In genomic region chr11:14499178-14499559, GRCh38 we compare ENCODE assay signal across 8 cellular contexts. TPM values are rescaled to one million over a fixed set of nuclear protein-coding genes. Genes with fewer than 3 reads are reported as not detected.
A peak's percentile ranks its signal among the peaks of the same experiment; 100 is the strongest.
DNase-seq lines count a peak whose midpoint lies in the region; ATAC-seq, FAIRE-seq and TF ChIP-seq lines count a peak whose summit lies in the region.

No MANE protein-coding gene starts in this region.

- CTCF ChIA-PET in K562 (lab: Yijun Ruan, JAX; ENCODE audit: low intra/inter-chr PET ratio): no interaction called here

- intact Hi-C loops in K562 (cut with micrococcal nuclease): no loop called here

- no peak for TF ChIP-seq POLR2A in K562 (conservative IDR thresholded peaks at IDR 0.05)

- DNase-seq in DMS53 (lab: John Stamatoyannopoulos, UW): peak; percentile 57
- DNase-seq in DMS53 treated with DMSO at 0.1 percent for 48 hours (lab: John Stamatoyannopoulos, UW; ENCODE audit: unreplicated experiment): no peak
- DNase-seq in SK-N-MC (ENCODE audit: low read depth, low spot score): no peak
- DNase-seq in K562 (ENCODE audit: extremely low read depth in 1 of 4, low spot score in 3 of 4): peak in 3 of 4 experiments; percentile 21 to 54 (median 53)
- no peak for DNase-seq in keratinocyte (ENCODE audit: low read depth, low spot score)
- peak; percentile 34 for DNase-seq in stimulated activated CD4-positive, alpha-beta T cell treated with anti-CD3 and anti-CD28 coated beads, Interleukin-1b, Interleukin-23, amount 100 ng/mL, for 48 hours
- DNase-seq in mucosa of gallbladder (ENCODE audit: low spot score): no peak

- TF ChIP-seq CTCF in K562 (IDR thresholded peaks at IDR 0.05 in 2 of 3, conservative IDR thresholded peaks at IDR 0.05 in 1 of 3; ENCODE audit: insufficient read depth in 2 of 3, low read depth in 1 of 3, low read length in 3 of 3): no peak
- TF ChIP-seq CTCF in keratinocyte (optimal IDR thresholded peaks at IDR 0.05 in 1 of 3, IDR thresholded peaks at IDR 0.05 in 1 of 3, conservative IDR thresholded peaks at IDR 0.05 in 1 of 3; ENCODE audit: extremely low read depth in 1 of 3, insufficient read depth in 2 of 3, low read length in 3 of 3): no peak

- peak overlapping the region; percentile 88 for H3K4me3 ChIP-seq in SK-N-MC
- peak overlapping the region; percentile 73 for H3K4me3 ChIP-seq in K562
- peak overlapping the region; percentile 85 to 98 (median 95) for H3K4me3 ChIP-seq in keratinocyte (ENCODE audit: control insufficient read depth in 2 of 3, extremely low read depth in 1 of 3, insufficient read depth in 2 of 3, low read depth in 1 of 3, low read length in 3 of 3)

- H3K27ac ChIP-seq in SK-N-MC (no peak overlapping the region), K562 (ENCODE audit: extremely low read depth, low read depth, low read length) (peak overlapping the region; percentile 76), keratinocyte (ENCODE audit: control insufficient read depth, insufficient read depth, low read length) (peak overlapping the region; percentile 74)

- WGBS in K562 (ENCODE audit: insufficient coverage, low coverage, missing lambda C conversion rate): 0% methylated on average over 7 of the region's 19 CpGs

- H3K4me2 ChIP-seq in K562 (ENCODE audit: insufficient read depth, low read length): peak overlapping the region; percentile 93
- peak overlapping the region; percentile 80 for H3K4me2 ChIP-seq in keratinocyte (ENCODE audit: control insufficient read depth, extremely low read depth, insufficient read depth, low read depth, low read length)

- POLR2A ChIA-PET in K562 (lab: Yijun Ruan, JAX): interaction anchor here (0.6 to 1.9 kb wide), 8 partner anchors 9 to 361 kb away, joined by 3 to 10 read pairs (median 4); no protein-coding TSS in a partner anchor

- ATAC-seq in HG02938 (IDR thresholded peaks at IDR 0.05; ENCODE audit: unreplicated experiment) (peak; percentile 14), K562 (peak; percentile 60)

- peaks cover 0 to 9% of the 10 kb centered on the region in 2 experiments; a peak in 3 of 5 replicates for H3K4me1 ChIP-seq in K562 (replicated peaks in 1 of 2; ENCODE audit: control insufficient read depth in 2 of 2, insufficient read depth in 2 of 2, low read length in 2 of 2)
- H3K4me1 ChIP-seq in keratinocyte (ENCODE audit: control insufficient read depth, extremely low read depth, insufficient read depth, low read length): peaks cover 4% of the 10 kb centered on the region

- peaks cover 44% of the 10 kb centered on the region for H3K79me2 ChIP-seq in K562 (ENCODE audit: control insufficient read depth, insufficient read depth, low read length)
- peaks cover 41% of the 10 kb centered on the region for H3K79me2 ChIP-seq in keratinocyte (ENCODE audit: control insufficient read depth, insufficient read depth, low read length)

- H3K9me1 ChIP-seq in K562 (ENCODE audit: control insufficient read depth, insufficient read depth, low read length) (no peaks in the 10 kb centered on the region), keratinocyte (ENCODE audit: control insufficient read depth, extremely low read depth, insufficient read depth, low read length) (no peaks in the 10 kb centered on the region)

- no peaks in the 10 kb centered on the region for H4K20me1 ChIP-seq in K562 (replicated peaks; ENCODE audit: control insufficient read depth, insufficient read depth, low read length)
- no peaks in the 10 kb centered on the region for H4K20me1 ChIP-seq in keratinocyte (ENCODE audit: control insufficient read depth, extremely low read depth, insufficient read depth, low read length)

- no peak for TF ChIP-seq RAD21 in K562 (CRISPR knock-in tag; conservative IDR thresholded peaks at IDR 0.05 in 1 of 2, IDR thresholded peaks at IDR 0.05 in 1 of 2)

- in situ Hi-C loops in K562 (cut with MboI): no loop called here

- no peak for TF ChIP-seq EP300 in K562 (IDR thresholded peaks at IDR 0.05; ENCODE audit: low read length)

- dilution Hi-C loops in keratinocyte (cut with MboI; ENCODE audit: extremely low pct_ligation_motif_present, low sequenced_read_pairs): no loop called here

- peaks cover 51% of the 10 kb centered on the region for H3K36me3 ChIP-seq in SK-N-MC (ENCODE audit: insufficient read depth, low read length)
- H3K36me3 ChIP-seq in K562 (ENCODE audit: control insufficient read depth, insufficient read depth, low read length): peaks cover 57% of the 10 kb centered on the region
- peaks cover 5 to 9% of the 10 kb centered on the region in 2 experiments for H3K36me3 ChIP-seq in keratinocyte (ENCODE audit: control insufficient read depth in 2 of 2, extremely low read depth in 1 of 2, insufficient read depth in 2 of 2, low read length in 2 of 2)

- FAIRE-seq in K562 (lab: Jason Lieb, UNC) (peak; percentile 46), keratinocyte (lab: Jason Lieb, UNC) (no peak)

- H3K9ac ChIP-seq in SK-N-MC (ENCODE audit: insufficient read length) (peak overlapping the region; percentile 82), K562 (ENCODE audit: insufficient read depth in 1 of 2, low read depth in 2 of 2, low read length in 2 of 2) (peak overlapping the region; percentile 80 to 97), keratinocyte (ENCODE audit: control insufficient read depth, extremely low read depth, insufficient read depth, low read length) (peak overlapping the region; percentile 83)

- no peaks in the 10 kb centered on the region for H3K27me3 ChIP-seq in K562 (ENCODE audit: control insufficient read depth in 2 of 2, insufficient read depth in 2 of 2, low read length in 2 of 2)
- no peaks in the 10 kb centered on the region for H3K27me3 ChIP-seq in keratinocyte (ENCODE audit: control insufficient read depth, extremely low read depth, insufficient read depth, low read length)

- H3K9me3 ChIP-seq in SK-N-MC (ENCODE audit: low read depth, low read length) (no peaks in the 10 kb centered on the region), K562 (replicated peaks; ENCODE audit: control insufficient read depth, insufficient read depth, low read depth, low read length) (no peaks in the 10 kb centered on the region), keratinocyte (ENCODE audit: control insufficient read depth, low read depth, low read length) (no peaks in the 10 kb centered on the region)

- H2AFZ ChIP-seq in K562 (ENCODE audit: low read depth, low read length) (peak overlapping the region; percentile 63), keratinocyte (ENCODE audit: control insufficient read depth, low read length) (peak overlapping the region; percentile 65)

- BruUV-seq in K562 (replicated peaks; lab: Mats Ljungman, UMichigan): TSS peak; percentile 44

RNA-seq across cellular contexts. Expression of gene COPB1, which starts 0.4 kb away (rescaled TPM):
- total RNA-seq in K562 (2011; cell fraction: chromatin; rRNA removed; ENCODE audit: low replicate concordance): 61.0 and 164 TPM in 2 replicates
- 48.2 and 59.1 TPM in 2 replicates for total RNA-seq in K562 (2011; cell fraction: nucleolus; rRNA removed)
- total RNA-seq in K562 (2011; cell fraction: nucleoplasm; rRNA removed): 91.1 and 154 TPM in 2 replicates
- total RNA-seq in K562 (2014; rRNA removed): 71.6 and 84.9 TPM in 2 replicates
- 143 and 153 TPM in 2 replicates for total RNA-seq in K562 (2014; rRNA removed; fragmentation: Illumina TruSeq; extraction: Trizol)
- total RNA-seq in K562 (2015; rRNA removed; fragmentation: Illumina TruSeq; extraction: Trizol): 119 and 125 TPM in 2 replicates
- total RNA-seq in K562 (2021): 86.5 and 90.1 TPM in 2 replicates
- 178 and 188 TPM in 2 replicates for polyA plus RNA-seq in K562 (2011; rRNA removed)
- polyA plus RNA-seq in K562 (2011; cell fraction: cytosol; rRNA removed): 41.3 and 73.4 TPM in 2 replicates
- polyA plus RNA-seq in K562 (2011; cell fraction: nucleus; rRNA removed): 62.8 and 93.7 TPM in 2 replicates
- 78.4 and 119 TPM in 2 replicates for polyA plus RNA-seq in K562 (2012)
- 91.1 and 91.6 TPM in 2 replicates for polyA plus RNA-seq in K562 (2014; fragmentation: Illumina TruSeq; extraction: Trizol)
- 100 to 1,000 TPM in 1 of 2 experiments, 10 to 100 TPM in 1; 89.6 to 111 TPM for polyA plus RNA-seq in K562 (2014; fragmentation: Nextera tagmentation; extraction: Ambion mirVana)
- polyA plus RNA-seq in K562 (2014; rRNA removed): 64.7 and 80.5 TPM in 2 replicates
- 185 and 240 TPM in 2 replicates for polyA minus RNA-seq in K562 (2011; rRNA and poly(A)+ RNA removed)
- polyA minus RNA-seq in K562 (2011; cell fraction: cytosol; rRNA and poly(A)+ RNA removed): 100 and 103 TPM in 2 replicates
- polyA minus RNA-seq in K562 (2011; cell fraction: nucleus; rRNA and poly(A)+ RNA removed): 30.6 and 78.1 TPM in 2 replicates
- 121 to 169 TPM (median 126 TPM) in 3 replicates for polyA plus RNA-seq in keratinocyte
- 50.7 TPM for polyA plus RNA-seq in keratinocyte (2011; ENCODE audit: low read depth)
- polyA plus RNA-seq in keratinocyte (2011; cell fraction: cytosol; rRNA removed): 49.5 and 112 TPM in 2 replicates
- 169 and 215 TPM in 2 replicates for polyA plus RNA-seq in keratinocyte (2011; cell fraction: nucleus; rRNA removed)
- polyA plus RNA-seq in keratinocyte (2012; ENCODE audit: low replicate concordance): 68.1 and 106 TPM in 2 replicates
- 52.8 to 139 TPM (median 82.5 TPM) in 3 replicates for polyA minus RNA-seq in keratinocyte
- polyA minus RNA-seq in keratinocyte (2011; cell fraction: cytosol; rRNA and poly(A)+ RNA removed): 88.4 TPM
- polyA minus RNA-seq in keratinocyte (2011; cell fraction: nucleus; rRNA and poly(A)+ RNA removed): 118 and 194 TPM in 2 replicates
- 92.2 TPM for total RNA-seq in mucosa of gallbladder

RNA-seq across cellular contexts. Expression of gene PSMA1, which starts 21.0 kb away (rescaled TPM):
- 169 and 321 TPM in 2 replicates for total RNA-seq in K562 (2011; cell fraction: chromatin; rRNA removed; ENCODE audit: low replicate concordance)
- total RNA-seq in K562 (2011; cell fraction: nucleolus; rRNA removed): 117 and 149 TPM in 2 replicates
- total RNA-seq in K562 (2011; cell fraction: nucleoplasm; rRNA removed): 172 and 211 TPM in 2 replicates
- total RNA-seq in K562 (2014; rRNA removed) (281 and 317 TPM in 2 replicates), K562 (2014; rRNA removed; fragmentation: Illumina TruSeq; extraction: Trizol) (424 and 473 TPM in 2 replicates), K562 (2015; rRNA removed; fragmentation: Illumina TruSeq; extraction: Trizol) (379 and 441 TPM in 2 replicates), K562 (2021) (284 and 295 TPM in 2 replicates), mucosa of gallbladder (106 TPM)
- polyA plus RNA-seq in K562 (2011; rRNA removed) (374 and 470 TPM in 2 replicates), K562 (2014; fragmentation: Illumina TruSeq; extraction: Trizol) (254 and 283 TPM in 2 replicates), K562 (2014; fragmentation: Nextera tagmentation; extraction: Ambion mirVana) (1,000 to 10,000 TPM in 1 of 2 experiments, 100 to 1,000 TPM in 1; 820 to 1,007 TPM), K562 (2014; rRNA removed) (336 and 338 TPM in 2 replicates), keratinocyte (159 to 293 TPM (median 175 TPM) in 3 replicates)
- 169 and 312 TPM in 2 replicates for polyA plus RNA-seq in K562 (2011; cell fraction: cytosol; rRNA removed)
- 253 and 345 TPM in 2 replicates for polyA plus RNA-seq in K562 (2011; cell fraction: nucleus; rRNA removed)
- polyA plus RNA-seq in K562 (2012): 377 and 384 TPM in 2 replicates
- 379 and 387 TPM in 2 replicates for polyA minus RNA-seq in K562 (2011; rRNA and poly(A)+ RNA removed)
- polyA minus RNA-seq in K562 (2011; cell fraction: cytosol; rRNA and poly(A)+ RNA removed): 127 and 156 TPM in 2 replicates
- polyA minus RNA-seq in K562 (2011; cell fraction: nucleus; rRNA and poly(A)+ RNA removed): 110 and 145 TPM in 2 replicates
- 40.2 TPM for polyA plus RNA-seq in keratinocyte (2011; ENCODE audit: low read depth)
- 145 and 251 TPM in 2 replicates for polyA plus RNA-seq in keratinocyte (2011; cell fraction: cytosol; rRNA removed)
- 214 and 295 TPM in 2 replicates for polyA plus RNA-seq in keratinocyte (2011; cell fraction: nucleus; rRNA removed)
- 130 and 175 TPM in 2 replicates for polyA plus RNA-seq in keratinocyte (2012; ENCODE audit: low replicate concordance)
- 44.0 to 140 TPM (median 88.9 TPM) in 3 replicates for polyA minus RNA-seq in keratinocyte
- 76.5 TPM for polyA minus RNA-seq in keratinocyte (2011; cell fraction: cytosol; rRNA and poly(A)+ RNA removed)
- polyA minus RNA-seq in keratinocyte (2011; cell fraction: nucleus; rRNA and poly(A)+ RNA removed): 39.8 and 49.3 TPM in 2 replicates

Comparison
In these comparisons a context has a peak if more than half of its experiments do, and no peak if none do; other contexts are left out.
1. DNase-seq: peak in DMS53 (single experiment), K562 (3 of 4) and stimulated activated CD4-positive, alpha-beta T cell treated with anti-CD3 and anti-CD28 coated beads, Interleukin-1b, Interleukin-23, amount 100 ng/mL, for 48 hours (single experiment); none in DMS53 treated with DMSO at 0.1 percent for 48 hours (single experiment), SK-N-MC (single experiment), keratinocyte (single experiment) and mucosa of gallbladder (single experiment).
2. Peak in every context shown above with its lines, with median percentiles within 50 percentile points of each other: H3K4me3 ChIP-seq and H3K9ac ChIP-seq.